ENCODE assay signal across 1 cellular context in the genomic region with DNA sequence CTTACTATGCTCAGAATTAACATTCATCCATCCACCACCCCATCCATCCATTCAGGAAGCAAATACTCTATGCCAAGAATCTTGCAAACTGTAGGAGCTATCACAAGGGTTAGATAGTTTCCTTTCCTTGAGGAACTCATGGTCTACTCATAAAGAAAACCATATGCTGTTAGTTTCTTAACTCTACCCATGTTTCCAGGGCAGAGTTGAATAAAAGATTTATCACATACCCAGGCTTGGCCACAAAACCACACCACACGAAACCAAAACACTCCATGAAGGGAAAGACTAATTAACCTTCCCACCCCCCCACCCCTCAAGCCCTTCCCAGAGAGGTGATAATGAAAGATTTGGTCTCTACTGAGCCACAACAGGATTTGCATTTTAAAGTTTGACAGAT.
TF ChIP-seq lines count a peak whose summit lies in the region.

No MANE protein-coding gene starts in this region.

TF ChIP-seq in GM23338, 12 proteins besides CTCF, POLR2A, EP300 and RAD21 (continued from another document):
- TF ChIP-seq ETS1 (IDR thresholded peaks at IDR 0.05) (no peak), REST (IDR thresholded peaks at IDR 0.05; ENCODE audit: unreplicated experiment) (no peak), NANOG (IDR thresholded peaks at IDR 0.05; ENCODE audit: borderline replicate concordance) (no peak), EZH2 (IDR thresholded peaks at IDR 0.05; ENCODE audit: low read depth, unreplicated experiment) (no peak), CREB1 (CRISPR knock-in tag; IDR thresholded peaks at IDR 0.05; ENCODE audit: low read depth) (no peak)
